In the genomic region with DNA sequence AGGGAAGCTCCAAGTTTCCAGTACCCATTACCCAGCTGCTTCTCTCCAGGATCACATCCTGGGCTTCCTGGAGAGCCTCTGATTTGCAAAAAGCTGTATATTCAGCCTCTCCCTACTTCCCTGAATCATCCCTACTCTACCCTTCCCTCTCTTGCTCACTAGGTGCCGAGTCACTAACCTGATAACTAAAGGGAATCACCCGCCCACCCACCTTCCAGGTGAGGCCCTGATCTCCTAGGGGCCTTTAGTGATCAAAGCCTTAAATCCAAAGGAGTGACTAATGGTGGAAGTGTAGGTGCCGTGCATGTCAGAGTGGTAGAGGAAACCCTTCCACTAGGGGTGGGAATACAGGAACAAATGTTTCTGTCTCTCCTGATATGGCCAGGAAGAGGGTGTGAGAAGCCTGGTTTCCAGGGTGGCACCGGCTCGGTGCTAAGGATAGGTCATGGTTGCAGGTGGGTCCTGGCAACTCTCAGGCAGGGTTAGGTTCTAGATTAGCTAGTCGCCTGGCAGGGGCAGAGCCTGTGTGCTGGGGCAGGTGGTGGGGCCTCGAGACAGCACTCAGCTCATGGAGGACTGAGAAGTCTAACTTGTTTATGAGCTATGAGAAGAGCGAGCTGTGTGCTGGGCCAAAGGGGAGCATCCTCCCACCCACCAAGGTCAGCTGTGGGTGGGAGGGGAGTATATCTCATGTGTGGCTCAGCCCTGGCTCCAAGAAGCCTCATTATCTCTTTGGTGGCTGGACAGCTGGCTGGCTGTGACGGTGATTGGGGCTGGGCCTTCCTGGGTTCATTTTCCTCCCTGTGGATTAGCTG, we compare ENCODE assay signal across 9 cellular contexts. TPM values are rescaled to one million over a fixed set of nuclear protein-coding genes. Genes with fewer than 3 reads are reported as not detected.
A peak's percentile ranks its signal among the peaks of the same experiment; 100 is the strongest.
DNase-seq lines count a peak whose midpoint lies in the region; ATAC-seq and TF ChIP-seq lines count a peak whose summit lies in the region.
"Had no signal": no experiment of that assay in that cellular context is flagged by ENCODE, and none has a peak within 500 bp of the region (broad histone marks: within the 10 kb centered on the region; RNA-seq: fewer than 3 reads in every experiment).

No MANE protein-coding gene starts in this region.

- no peak for DNase-seq in T-helper 2 cell treated with Interferon-gamma antibody and Interleukin-4, amounts not matched to agents 5 μg/mL and 100 μg/mL, for 36 hours (ENCODE audit: low spot score)
- DNase-seq in T-helper 2 cell (no peak), retinal pigment epithelial cell (ENCODE audit: low read depth) (no peak), SJCRH30 (no peak), UCSD-AML1 (lab: John Stamatoyannopoulos, UW; ENCODE audit: unreplicated experiment) (no peak)

- H3K4me1 Mint-ChIP-seq in T-helper 2 cell treated with Interferon-gamma antibody and Interleukin-4, amounts not matched to agents 5 μg/mL and 100 μg/mL, for 36 hours (ENCODE audit: low read depth) = peaks cover 16% of the 10 kb centered on the region

- H3K4me1 ChIP-seq in OCI-LY3 (ENCODE audit: low read length) (peaks cover 95% of the 10 kb centered on the region), SJCRH30 (peaks cover 11% of the 10 kb centered on the region)

- no peak overlapping the region for H2AFZ ChIP-seq in OCI-LY3 (ENCODE audit: low read depth, low read length)

- H3K27me3 ChIP-seq in OCI-LY3 (ENCODE audit: low read depth, low read length) = no peaks in the 10 kb centered on the region
- H3K27me3 ChIP-seq in SJCRH30 = no peaks in the 10 kb centered on the region

- H3K36me3 ChIP-seq in OCI-LY3 (replicated peaks; ENCODE audit: low read depth, low read length) = peaks cover 95% of the 10 kb centered on the region
- H3K36me3 ChIP-seq in SJCRH30 = no peaks in the 10 kb centered on the region

- H3K4me2 ChIP-seq in OCI-LY3 (ENCODE audit: low read length) = peak overlapping the region; percentile 34

- no peaks in the 10 kb centered on the region for H3K9me3 ChIP-seq in OCI-LY3 (ENCODE audit: insufficient read depth, low read length)
- no peaks in the 10 kb centered on the region for H3K9me3 ChIP-seq in SJCRH30 (replicated peaks)

- H3K4me3 Mint-ChIP-seq in T-helper 2 cell treated with Interferon-gamma antibody and Interleukin-4, amounts not matched to agents 5 μg/mL and 100 μg/mL, for 36 hours = no peak overlapping the region

- peak overlapping the region; percentile 46 for H3K27ac Mint-ChIP-seq in T-helper 2 cell treated with Interferon-gamma antibody and Interleukin-4, amounts not matched to agents 5 μg/mL and 100 μg/mL, for 36 hours

- ATAC-seq in GM19467 (IDR thresholded peaks at IDR 0.05; ENCODE audit: unreplicated experiment) = no peak
- ATAC-seq: activated CD4-positive, CD25-positive, alpha-beta regulatory T cell treated with anti-CD3 and anti-CD28 coated beads, Interleukin-2, amount 50 U/mL, for 24 hours had no signal

- no peaks in the 10 kb centered on the region for H3K9me3 Mint-ChIP-seq in T-helper 2 cell treated with Interferon-gamma antibody and Interleukin-4, amounts not matched to agents 5 μg/mL and 100 μg/mL, for 36 hours

- peak overlapping the region; percentile 10; the same call in 1 of the 2 replicates for H3K4me3 ChIP-seq in OCI-LY3 (ENCODE audit: low read length)
- H3K4me3 ChIP-seq in retinal pigment epithelial cell (ENCODE audit: low read length) = no peak overlapping the region
- no peak overlapping the region for H3K4me3 ChIP-seq in SJCRH30

- 0 out of 2 replicates have a peak overlapping the region, but pooled peaks have one; percentile 9 for H3K27ac ChIP-seq in OCI-LY3 (ENCODE audit: low read length)
- H3K27ac ChIP-seq in cingulate gyrus (ENCODE audit: low read depth, low read length) = peak overlapping the region; percentile 99
- no peak overlapping the region for H3K27ac ChIP-seq in SJCRH30

- no peaks in the 10 kb centered on the region for H3K27me3 Mint-ChIP-seq in T-helper 2 cell treated with Interferon-gamma antibody and Interleukin-4, amounts not matched to agents 5 μg/mL and 100 μg/mL, for 36 hours (ENCODE audit: low read depth)

- H3K79me2 ChIP-seq in OCI-LY3 (ENCODE audit: low read length) = peaks cover 100% of the 10 kb centered on the region

- TF ChIP-seq CTCF in OCI-LY3 (IDR thresholded peaks at IDR 0.05; ENCODE audit: low read depth, low read length) = no peak
- peak; percentile 1 for TF ChIP-seq CTCF in retinal pigment epithelial cell (conservative IDR thresholded peaks at IDR 0.05; ENCODE audit: low read depth, low read length)

- H3K36me3 Mint-ChIP-seq in T-helper 2 cell treated with Interferon-gamma antibody and Interleukin-4, amounts not matched to agents 5 μg/mL and 100 μg/mL, for 36 hours (ENCODE audit: low read depth) = peaks cover 4% of the 10 kb centered on the region

- H3K9ac ChIP-seq in OCI-LY3 (ENCODE audit: low read length) = no peak overlapping the region

- H4K20me1 ChIP-seq in OCI-LY3 (ENCODE audit: insufficient read depth, low read length) = peaks cover 100% of the 10 kb centered on the region

RNA-seq across cellular contexts. Expression of a gene that starts 10.1 kb away (rescaled TPM):
- 2.6 and 2.8 TPM in 2 replicates for total RNA-seq in SJCRH30 (2014; rRNA removed; shearing (Covaris generic))

RNA-seq across cellular contexts. Expression of a gene that starts 37.3 kb away (rescaled TPM):
- total RNA-seq in SJCRH30 (2014; rRNA removed; shearing (Covaris generic)) = 71.9 and 77.1 TPM in 2 replicates

RNA-seq across cellular contexts. Expression of a gene that starts 56.2 kb away (rescaled TPM):
- total RNA-seq in SJCRH30 (2014; rRNA removed; shearing (Covaris generic)) = not detected in 2 replicates
